20 cellular contexts compared by ENCODE assay signal in genomic region chr3:101945980-101946379, GRCh38.
DNase-seq lines count a peak whose midpoint lies in the region; ATAC-seq and TF ChIP-seq lines count a peak whose summit lies in the region.
"Had no signal": no experiment of that assay in that cellular context is flagged by ENCODE, and none has a peak within 500 bp of the region (broad histone marks: within the 10 kb centered on the region; RNA-seq: fewer than 3 reads in every experiment).

No MANE protein-coding gene starts in this region.

- H3K4me3 Mint-ChIP-seq in activated CD4-positive, alpha-beta T cell treated with anti-CD3 and anti-CD28 coated beads, Interleukin-2, amount 10 ng/mL, durations not matched to agents 24 days and 14 days, result no peak overlapping the region
- no peak overlapping the region for H3K4me3 Mint-ChIP-seq in activated CD4-positive, alpha-beta T cell treated with anti-CD3 and anti-CD28 coated beads for 36 hours
- peak overlapping the region; percentile 0 for H3K4me3 Mint-ChIP-seq in activated naive CD8-positive, alpha-beta T cell treated with anti-CD3 and anti-CD28 coated beads, Interleukin-2, amount 50 U/mL, for 24 hours
- no peak overlapping the region for H3K4me3 Mint-ChIP-seq in stimulated activated memory B cell treated with anti-CD40 and anti-IgM and Interleukin-4, amounts not matched to agents 10 μg/mL and 1 μg/mL and 100 μg/mL, for 72 hours

- peak overlapping the region; percentile 56; the same call in 1 of the 2 replicates for H4K5ac ChIP-seq in IMR-90 (ENCODE audit: low read depth, low read length)

- DNase-seq in activated CD4-positive, alpha-beta T cell treated with anti-CD3 and anti-CD28 coated beads, Interleukin-2, amount 10 ng/mL, durations not matched to agents 24 days and 14 days, result no peak
- DNase-seq in activated CD4-positive, alpha-beta T cell treated with anti-CD3 and anti-CD28 coated beads for 36 hours, result no peak
- DNase-seq in IMR-90 (no peak), epidermal melanocyte (ENCODE audit: insufficient read length, low spot score) (no peak), HEK293T (ENCODE audit: extremely low spot score) (no peak), GM19240 (ENCODE audit: insufficient read length, low spot score) (no peak)
- DNase-seq in activated naive CD8-positive, alpha-beta T cell treated with anti-CD3 and anti-CD28 coated beads, Interleukin-2, amount 50 U/mL, for 24 hours, result no peak
- DNase-seq: 8988T, DMS153, EL, GM23248, NCI-H1417, NCI-H2029 treated with DMSO at 0.1 percent for 48 hours, NCI-H2227 treated with DMSO at 0.1 percent for 48 hours, NCI-H526 treated with DMSO at 0.1 percent for 48 hours, PC-9 had no signal

- H3K14ac ChIP-seq in IMR-90 (replicated peaks; ENCODE audit: low read depth, low read length), result no peak overlapping the region

- H3K4me1 ChIP-seq in IMR-90 (ENCODE audit: control insufficient read depth, insufficient read depth, low read length), result peaks cover 8% of the 10 kb centered on the region

- H3K27me3 ChIP-seq in IMR-90 (ENCODE audit: control insufficient read depth, insufficient read depth, low read length), result no peaks in the 10 kb centered on the region

- in situ Hi-C loops in IMR-90 (cut with MboI; ENCODE audit: low sequenced_read_pairs), result no loop called here

- H3K9ac ChIP-seq in IMR-90 (ENCODE audit: low read depth, low read length), result no peak overlapping the region
- H3K9ac ChIP-seq: GM23248 had no signal

- peaks cover 30% of the 10 kb centered on the region for H3K4me1 Mint-ChIP-seq in activated CD4-positive, alpha-beta T cell treated with anti-CD3 and anti-CD28 coated beads, Interleukin-2, amount 10 ng/mL, durations not matched to agents 24 days and 14 days
- H3K4me1 Mint-ChIP-seq in activated CD4-positive, alpha-beta T cell treated with anti-CD3 and anti-CD28 coated beads for 36 hours, result peaks cover 40% of the 10 kb centered on the region
- H3K4me1 Mint-ChIP-seq in activated naive CD8-positive, alpha-beta T cell treated with anti-CD3 and anti-CD28 coated beads, Interleukin-2, amount 50 U/mL, for 24 hours, result peaks cover 62% of the 10 kb centered on the region
- H3K4me1 Mint-ChIP-seq in stimulated activated memory B cell treated with anti-CD40 and anti-IgM and Interleukin-4, amounts not matched to agents 10 μg/mL and 1 μg/mL and 100 μg/mL, for 72 hours, result peaks cover 57% of the 10 kb centered on the region

- H3K27ac Mint-ChIP-seq in activated CD4-positive, alpha-beta T cell treated with anti-CD3 and anti-CD28 coated beads, Interleukin-2, amount 10 ng/mL, durations not matched to agents 24 days and 14 days, result peak overlapping the region; percentile 2
- no peak overlapping the region for H3K27ac Mint-ChIP-seq in activated CD4-positive, alpha-beta T cell treated with anti-CD3 and anti-CD28 coated beads for 36 hours
- H3K27ac Mint-ChIP-seq in activated naive CD8-positive, alpha-beta T cell treated with anti-CD3 and anti-CD28 coated beads, Interleukin-2, amount 50 U/mL, for 24 hours, result peak overlapping the region; percentile 81
- peak overlapping the region; percentile 80 for H3K27ac Mint-ChIP-seq in stimulated activated memory B cell treated with anti-CD40 and anti-IgM and Interleukin-4, amounts not matched to agents 10 μg/mL and 1 μg/mL and 100 μg/mL, for 72 hours

- H2BK20ac ChIP-seq in IMR-90 (ENCODE audit: low read depth, low read length), result no peak overlapping the region

- H3K56ac ChIP-seq in IMR-90 (ENCODE audit: extremely low read depth, insufficient read depth, low read length), result no peak overlapping the region

- no peak for TF ChIP-seq POLR2A in IMR-90 (IDR thresholded peaks at IDR 0.05; ENCODE audit: low read depth, low read length)

- H2AK9ac ChIP-seq in IMR-90 (replicated peaks; ENCODE audit: low read depth, low read length, poor library complexity), result no peak overlapping the region

- no peak overlapping the region for H3K18ac ChIP-seq in IMR-90 (ENCODE audit: low read depth, low read length)

- dilution Hi-C loops in IMR-90 (cut with HindIII; ENCODE audit: low sequenced_read_pairs, unreplicated experiment), result no loop called here

- no peak for TF ChIP-seq CTCF in IMR-90 (conservative IDR thresholded peaks at IDR 0.05; ENCODE audit: low read depth, low read length)

- H3K27ac ChIP-seq in IMR-90 (ENCODE audit: insufficient read depth, low read length), result no peak overlapping the region
- H3K27ac ChIP-seq: C4-2B, GM23248, PC-9, SK-N-MC had no signal

- no peak for TF ChIP-seq RAD21 in IMR-90 (IDR thresholded peaks at IDR 0.05; ENCODE audit: low read length)

- H4K20me1 ChIP-seq in IMR-90 (ENCODE audit: insufficient read depth, low read length), result no peaks in the 10 kb centered on the region

- H3K79me1 ChIP-seq in IMR-90 (ENCODE audit: low read depth in 1 of 2, low read length in 2 of 2), result peaks cover 0 to 18% of the 10 kb centered on the region in 2 experiments; a peak in 3 of 4 replicates

- no peak overlapping the region for H2AFZ ChIP-seq in IMR-90 (replicated peaks; ENCODE audit: low read length, poor library complexity)
- H2AFZ ChIP-seq: GM23248, PC-9 had no signal

- no peak overlapping the region for H4K8ac ChIP-seq in IMR-90 (ENCODE audit: low read depth in 2 of 2, low read length in 2 of 2)

- no peak overlapping the region for H2AK5ac ChIP-seq in IMR-90 (ENCODE audit: low read depth, low read length)

- no peak overlapping the region for H3K4ac ChIP-seq in IMR-90 (ENCODE audit: low read depth, low read length)

- H4K91ac ChIP-seq in IMR-90 (ENCODE audit: insufficient read depth, low read depth, low read length), result no peak overlapping the region

- H2BK5ac ChIP-seq in IMR-90 (ENCODE audit: low read depth, low read length, poor library complexity, severe bottlenecking), result no peak overlapping the region

- H3K36me3 Mint-ChIP-seq in activated CD4-positive, alpha-beta T cell treated with anti-CD3 and anti-CD28 coated beads, Interleukin-2, amount 10 ng/mL, durations not matched to agents 24 days and 14 days (ENCODE audit: low read depth), result peaks cover 5% of the 10 kb centered on the region
- H3K36me3 Mint-ChIP-seq in activated CD4-positive, alpha-beta T cell treated with anti-CD3 and anti-CD28 coated beads for 36 hours (ENCODE audit: low read depth), result no peaks in the 10 kb centered on the region
- H3K36me3 Mint-ChIP-seq in activated naive CD8-positive, alpha-beta T cell treated with anti-CD3 and anti-CD28 coated beads, Interleukin-2, amount 50 U/mL, for 24 hours (ENCODE audit: low read depth), result no peaks in the 10 kb centered on the region
- peaks cover 7% of the 10 kb centered on the region for H3K36me3 Mint-ChIP-seq in stimulated activated memory B cell treated with anti-CD40 and anti-IgM and Interleukin-4, amounts not matched to agents 10 μg/mL and 1 μg/mL and 100 μg/mL, for 72 hours

- no peak for ATAC-seq in activated CD4-positive, alpha-beta T cell treated with anti-CD3 and anti-CD28 coated beads for 36 hours
- ATAC-seq in IMR-90 (ENCODE audit: low read depth), result no peak
- ATAC-seq in activated naive CD8-positive, alpha-beta T cell treated with anti-CD3 and anti-CD28 coated beads, Interleukin-2, amount 50 U/mL, for 24 hours, result no peak
- ATAC-seq in stimulated activated memory B cell treated with anti-CD40 and anti-IgM and Interleukin-4, amounts not matched to agents 10 μg/mL and 1 μg/mL and 100 μg/mL, for 72 hours, result no peak
- ATAC-seq: HCT116 had no signal

- POLR2A ChIA-PET in activated CD4-positive, alpha-beta T cell treated with anti-CD3 and anti-CD28 coated beads for 36 hours (lab: Charles Lee), result interaction anchor here (0.7 kb wide), 1 partner anchor 27 kb away, joined by 3 read pairs; no protein-coding TSS in a partner anchor
- POLR2A ChIA-PET in IMR-90 (lab: Charles Lee; ENCODE audit: unreplicated experiment), result no interaction called here
- POLR2A ChIA-PET in HEK293T (lab: Yijun Ruan, JAX), result no interaction called here

- no peak overlapping the region; the same call in 1 of the 2 replicates for H3K4me2 ChIP-seq in IMR-90 (ENCODE audit: low read depth, low read length)
- H3K4me2 ChIP-seq: PC-9 had no signal

- peaks cover 19% of the 10 kb centered on the region for H3K27me3 Mint-ChIP-seq in activated CD4-positive, alpha-beta T cell treated with anti-CD3 and anti-CD28 coated beads, Interleukin-2, amount 10 ng/mL, durations not matched to agents 24 days and 14 days
- H3K27me3 Mint-ChIP-seq in activated CD4-positive, alpha-beta T cell treated with anti-CD3 and anti-CD28 coated beads for 36 hours, result no peaks in the 10 kb centered on the region
- H3K27me3 Mint-ChIP-seq in activated naive CD8-positive, alpha-beta T cell treated with anti-CD3 and anti-CD28 coated beads, Interleukin-2, amount 50 U/mL, for 24 hours, result no peaks in the 10 kb centered on the region
- H3K27me3 Mint-ChIP-seq in stimulated activated memory B cell treated with anti-CD40 and anti-IgM and Interleukin-4, amounts not matched to agents 10 μg/mL and 1 μg/mL and 100 μg/mL, for 72 hours, result no peaks in the 10 kb centered on the region

- no peak overlapping the region for H3K23ac ChIP-seq in IMR-90 (ENCODE audit: low read depth, low read length)

- no peaks in the 10 kb centered on the region for H3K9me3 ChIP-seq in IMR-90 (ENCODE audit: control insufficient read depth, insufficient read depth, low read length)

- no peaks in the 10 kb centered on the region for H3K9me1 ChIP-seq in IMR-90 (ENCODE audit: insufficient read depth, low read length)

- no peaks in the 10 kb centered on the region for H3K36me3 ChIP-seq in IMR-90 (ENCODE audit: control insufficient read depth, insufficient read depth, low read length)

- intact Hi-C loops in activated CD4-positive, alpha-beta T cell treated with anti-CD3 and anti-CD28 coated beads, Interleukin-2, amount 10 ng/mL, durations not matched to agents 24 days and 14 days (cut with micrococcal nuclease), result loop anchor here (1.0 kb wide), 1 partner anchor 9 kb away; no protein-coding TSS in a partner anchor
- intact Hi-C loops in activated CD4-positive, alpha-beta T cell treated with anti-CD3 and anti-CD28 coated beads for 36 hours (cut with DNase I, micrococcal nuclease), result no loop called here
- intact Hi-C loops in IMR-90 (cut with micrococcal nuclease), result no loop called here

- CTCF ChIA-PET in activated CD4-positive, alpha-beta T cell treated with anti-CD3 and anti-CD28 coated beads for 36 hours (lab: Charles Lee), result no interaction called here
- CTCF ChIA-PET in IMR-90 (lab: Yijun Ruan, JAX), result interaction anchor here (0.6 kb wide), 1 partner anchor 210 kb away, joined by 4 read pairs; no protein-coding TSS in a partner anchor
- CTCF ChIA-PET in HEK293T (lab: Yijun Ruan, JAX), result interaction anchor here (0.5 to 1.0 kb wide), 2 partner anchors 25 to 101 kb away, joined by 3 to 4 read pairs; no protein-coding TSS in a partner anchor

- H3K4me3 ChIP-seq in IMR-90 (ENCODE audit: insufficient read depth, low read depth, low read length), result no peak overlapping the region
- H3K4me3 ChIP-seq: GM23248, PC-9, SK-N-MC had no signal

- no TSS peak for BruUV-seq in IMR-90 (replicated peaks; lab: Mats Ljungman, UMichigan)

- H2BK15ac ChIP-seq in IMR-90 (ENCODE audit: low read depth, low read length), result no peak overlapping the region

- H3K9me3 Mint-ChIP-seq in activated CD4-positive, alpha-beta T cell treated with anti-CD3 and anti-CD28 coated beads, Interleukin-2, amount 10 ng/mL, durations not matched to agents 24 days and 14 days, result peaks cover 18% of the 10 kb centered on the region
- peaks cover 3% of the 10 kb centered on the region for H3K9me3 Mint-ChIP-seq in activated CD4-positive, alpha-beta T cell treated with anti-CD3 and anti-CD28 coated beads for 36 hours (ENCODE audit: low read depth)
- H3K9me3 Mint-ChIP-seq in activated naive CD8-positive, alpha-beta T cell treated with anti-CD3 and anti-CD28 coated beads, Interleukin-2, amount 50 U/mL, for 24 hours, result peaks cover 17% of the 10 kb centered on the region
- peaks cover 6% of the 10 kb centered on the region for H3K9me3 Mint-ChIP-seq in stimulated activated memory B cell treated with anti-CD40 and anti-IgM and Interleukin-4, amounts not matched to agents 10 μg/mL and 1 μg/mL and 100 μg/mL, for 72 hours

- H2BK120ac ChIP-seq in IMR-90 (ENCODE audit: low read depth, low read length), result no peak overlapping the region; the same call in 1 of the 2 replicates
